1 cellular context compared by ENCODE assay signal in the genomic region with DNA sequence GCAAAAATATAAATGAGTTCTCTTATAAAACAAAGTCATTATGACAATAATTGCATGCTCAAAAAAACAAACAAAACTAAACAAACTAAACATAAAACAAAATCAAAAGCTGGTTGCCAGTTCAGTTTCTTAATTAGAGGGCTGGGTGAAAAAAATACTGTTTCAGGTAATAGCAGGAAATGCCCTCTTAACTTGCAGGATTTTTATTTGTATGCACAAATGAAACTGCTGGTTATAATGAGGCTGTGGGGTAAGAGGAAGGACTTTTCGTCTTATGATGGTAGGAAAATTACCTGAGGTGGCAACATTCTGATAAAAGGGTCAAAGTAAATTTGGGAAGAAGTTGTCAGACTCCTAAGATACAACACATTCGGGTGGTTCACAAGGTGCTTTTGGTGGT.
TF ChIP-seq lines count a peak whose summit lies in the region.

No MANE protein-coding gene starts in this region.

TF ChIP-seq in WTC11, 78 proteins besides CTCF, POLR2A, EP300 and RAD21 (continued from another document):
- TF ChIP-seq, protein P1, sequence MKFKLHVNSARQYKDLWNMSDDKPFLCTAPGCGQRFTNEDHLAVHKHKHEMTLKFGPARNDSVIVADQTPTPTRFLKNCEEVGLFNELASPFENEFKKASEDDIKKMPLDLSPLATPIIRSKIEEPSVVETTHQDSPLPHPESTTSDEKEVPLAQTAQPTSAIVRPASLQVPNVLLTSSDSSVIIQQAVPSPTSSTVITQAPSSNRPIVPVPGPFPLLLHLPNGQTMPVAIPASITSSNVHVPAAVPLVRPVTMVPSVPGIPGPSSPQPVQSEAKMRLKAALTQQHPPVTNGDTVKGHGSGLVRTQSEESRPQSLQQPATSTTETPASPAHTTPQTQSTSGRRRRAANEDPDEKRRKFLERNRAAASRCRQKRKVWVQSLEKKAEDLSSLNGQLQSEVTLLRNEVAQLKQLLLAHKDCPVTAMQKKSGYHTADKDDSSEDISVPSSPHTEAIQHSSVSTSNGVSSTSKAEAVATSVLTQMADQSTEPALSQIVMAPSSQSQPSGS (CRISPR knock-in tag; IDR thresholded peaks at IDR 0.05; ENCODE audit: borderline replicate concordance, low read depth), result no peak
- TF ChIP-seq EMX1 (CRISPR knock-in tag; IDR thresholded peaks at IDR 0.05) (no peak), FOXK1 (CRISPR knock-in tag; IDR thresholded peaks at IDR 0.05) (no peak)
- TF ChIP-seq, protein P2, sequence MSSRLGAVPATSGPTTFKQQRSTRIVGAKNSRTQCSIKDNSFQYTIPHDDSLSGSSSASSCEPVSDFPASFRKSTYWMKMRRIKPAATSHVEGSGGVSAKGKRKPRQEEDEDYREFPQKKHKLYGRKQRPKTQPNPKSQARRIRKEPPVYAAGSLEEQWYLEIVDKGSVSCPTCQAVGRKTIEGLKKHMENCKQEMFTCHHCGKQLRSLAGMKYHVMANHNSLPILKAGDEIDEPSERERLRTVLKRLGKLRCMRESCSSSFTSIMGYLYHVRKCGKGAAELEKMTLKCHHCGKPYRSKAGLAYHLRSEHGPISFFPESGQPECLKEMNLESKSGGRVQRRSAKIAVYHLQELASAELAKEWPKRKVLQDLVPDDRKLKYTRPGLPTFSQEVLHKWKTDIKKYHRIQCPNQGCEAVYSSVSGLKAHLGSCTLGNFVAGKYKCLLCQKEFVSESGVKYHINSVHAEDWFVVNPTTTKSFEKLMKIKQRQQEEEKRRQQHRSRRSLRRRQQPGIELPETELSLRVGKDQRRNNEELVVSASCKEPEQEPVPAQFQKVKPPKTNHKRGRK (CRISPR knock-in tag; IDR thresholded peaks at IDR 0.05; ENCODE audit: borderline replicate concordance), result no peak
TF ChIP-seq in WTC11: peak in this region for 0.
